13 cellular contexts compared by ENCODE assay signal in the genomic region with DNA sequence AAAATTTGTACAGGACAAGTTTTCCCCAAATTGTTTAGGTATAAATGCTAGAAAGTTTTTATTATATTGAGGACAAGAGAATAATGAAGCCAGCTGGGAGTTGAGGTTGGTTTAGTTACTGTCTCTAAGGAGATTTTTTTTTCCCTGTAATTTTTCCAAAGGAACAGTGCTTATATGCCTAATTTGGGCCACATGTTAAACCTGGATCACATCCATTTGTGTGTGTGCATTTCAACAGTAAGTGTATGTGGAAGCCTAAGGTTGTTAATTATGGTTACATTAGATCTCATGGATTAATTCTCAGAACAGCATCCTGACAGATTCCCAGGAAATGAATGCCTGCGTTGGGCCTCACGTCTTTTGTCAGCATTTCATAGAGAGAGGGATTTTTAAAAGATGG. TPM values are rescaled to one million over a fixed set of nuclear protein-coding genes. Genes with fewer than 3 reads are reported as not detected.
DNase-seq lines count a peak whose midpoint lies in the region; ATAC-seq, FAIRE-seq and TF ChIP-seq lines count a peak whose summit lies in the region.
"Had no signal": no experiment of that assay in that cellular context is flagged by ENCODE, and none has a peak within 500 bp of the region (broad histone marks: within the 10 kb centered on the region; RNA-seq: fewer than 3 reads in every experiment).

No MANE protein-coding gene starts in this region.

- TF ChIP-seq EP300 in K562 (IDR thresholded peaks at IDR 0.05; ENCODE audit: low read length), result no peak

- H3K4me1 ChIP-seq in KMS-11 (ENCODE audit: low read depth, poor library complexity, severe bottlenecking) (peaks cover 85% of the 10 kb centered on the region), K562 (replicated peaks in 1 of 2; ENCODE audit: control insufficient read depth in 2 of 2, insufficient read depth in 2 of 2, low read length in 2 of 2) (peaks cover 60 to 68% of the 10 kb centered on the region in 2 experiments)

- ATAC-seq in K562 (no peak), GM21515 (IDR thresholded peaks at IDR 0.05; ENCODE audit: unreplicated experiment) (no peak)

- no peaks in the 10 kb centered on the region for H3K9me3 ChIP-seq in K562 (replicated peaks; ENCODE audit: control insufficient read depth, insufficient read depth, low read depth, low read length)
- H3K9me3 ChIP-seq: colonic mucosa had no signal

- H3K4me2 ChIP-seq in KMS-11, result peak overlapping the region; percentile 97
- H3K4me2 ChIP-seq in K562 (ENCODE audit: insufficient read depth, low read length), result peak overlapping the region; percentile 74; the same call in 1 of the 2 replicates

- H4K20me1 ChIP-seq in KMS-11 (ENCODE audit: insufficient read depth) (no peaks in the 10 kb centered on the region), K562 (replicated peaks; ENCODE audit: control insufficient read depth, insufficient read depth, low read length) (peaks cover 39% of the 10 kb centered on the region)

- CTCF ChIA-PET in K562 (lab: Yijun Ruan, JAX; ENCODE audit: low intra/inter-chr PET ratio), result no interaction called here

- TF ChIP-seq RAD21 in K562 (CRISPR knock-in tag; conservative IDR thresholded peaks at IDR 0.05 in 1 of 2, IDR thresholded peaks at IDR 0.05 in 1 of 2), result no peak

- H3K9ac ChIP-seq in KMS-11 (no peak overlapping the region), K562 (ENCODE audit: insufficient read depth in 1 of 2, low read depth in 2 of 2, low read length in 2 of 2) (peak overlapping the region in 1 of 2 experiments; percentile 82; a peak in 1 of 4 replicates)

- BruUV-seq in K562 (replicated peaks; lab: Mats Ljungman, UMichigan), result no TSS peak

- FAIRE-seq in K562 (lab: Jason Lieb, UNC), result no peak

- H2AFZ ChIP-seq in KMS-11 (ENCODE audit: low read depth) (no peak overlapping the region), K562 (ENCODE audit: low read depth, low read length) (no peak overlapping the region)

- H3K9me1 ChIP-seq in K562 (ENCODE audit: control insufficient read depth, insufficient read depth, low read length), result peaks cover 8% of the 10 kb centered on the region

- H3K27ac Mint-ChIP-seq in T-helper 2 cell treated with Interferon-gamma antibody and Interleukin-4, amounts not matched to agents 5 μg/mL and 100 μg/mL, for 36 hours, result peak overlapping the region; percentile 76
- peak overlapping the region; percentile 26 for H3K27ac Mint-ChIP-seq in progenitor cell of endocrine pancreas

- in situ Hi-C loops in K562 (cut with MboI), result no loop called here

- DNase-seq in T-helper 2 cell treated with Interferon-gamma antibody and Interleukin-4, amounts not matched to agents 5 μg/mL and 100 μg/mL, for 36 hours (ENCODE audit: low spot score), result no peak
- DNase-seq in T-helper 2 cell (no peak), K562 (ENCODE audit: extremely low read depth in 1 of 4, low spot score in 3 of 4) (no peak), progenitor cell of endocrine pancreas (ENCODE audit: low spot score, unreplicated experiment) (no peak), NCI-H2029 treated with DMSO at 0.1 percent for 48 hours (lab: John Stamatoyannopoulos, UW) (no peak)
- DNase-seq in stimulated activated CD4-positive, alpha-beta T cell treated with anti-CD3 and anti-CD28 coated beads, Interleukin-12 subunit alpha, Interleukin-12 subunit beta, amount 100 ng/mL, for 4 hours, result no peak
- DNase-seq: colonic mucosa, foreskin melanocyte, H7, occipital lobe, substantia nigra had no signal

- no peak for TF ChIP-seq POLR2A in K562 (conservative IDR thresholded peaks at IDR 0.05)

- POLR2A ChIA-PET in K562 (lab: Yijun Ruan, JAX), result interaction anchor here (0.8 to 5.6 kb wide), 8 partner anchors 8 to 282 kb away, joined by 3 to 84 read pairs (median 6); no protein-coding TSS in a partner anchor

- no peaks in the 10 kb centered on the region for H3K27me3 ChIP-seq in KMS-11 (ENCODE audit: insufficient read depth, low read depth)
- no peaks in the 10 kb centered on the region for H3K27me3 ChIP-seq in K562 (ENCODE audit: control insufficient read depth in 2 of 2, insufficient read depth in 2 of 2, low read length in 2 of 2)
- H3K27me3 ChIP-seq: colonic mucosa had no signal

- peaks cover 12% of the 10 kb centered on the region for H3K36me3 Mint-ChIP-seq in T-helper 2 cell treated with Interferon-gamma antibody and Interleukin-4, amounts not matched to agents 5 μg/mL and 100 μg/mL, for 36 hours (ENCODE audit: low read depth)
- H3K36me3 Mint-ChIP-seq in progenitor cell of endocrine pancreas (ENCODE audit: insufficient read depth), result no peaks in the 10 kb centered on the region

- H3K36me3 ChIP-seq in KMS-11 (ENCODE audit: insufficient read depth), result no peaks in the 10 kb centered on the region
- peaks cover 21% of the 10 kb centered on the region for H3K36me3 ChIP-seq in K562 (ENCODE audit: control insufficient read depth, insufficient read depth, low read length)
- H3K36me3 ChIP-seq: colonic mucosa had no signal

- peak overlapping the region; percentile 70 for H3K27ac ChIP-seq in KMS-11
- peak overlapping the region; percentile 90 for H3K27ac ChIP-seq in K562 (ENCODE audit: extremely low read depth, low read depth, low read length)
- H3K27ac ChIP-seq: colonic mucosa had no signal

- TF ChIP-seq CTCF in KMS-11 (conservative IDR thresholded peaks at IDR 0.05; ENCODE audit: low read depth, low read length), result no peak
- TF ChIP-seq CTCF in K562 (IDR thresholded peaks at IDR 0.05 in 2 of 3, conservative IDR thresholded peaks at IDR 0.05 in 1 of 3; ENCODE audit: insufficient read depth in 2 of 3, low read depth in 1 of 3, low read length in 3 of 3), result no peak
- no peak for TF ChIP-seq CTCF in progenitor cell of endocrine pancreas (IDR thresholded peaks at IDR 0.05; ENCODE audit: unreplicated experiment)

- no peaks in the 10 kb centered on the region for H3K9me3 Mint-ChIP-seq in T-helper 2 cell treated with Interferon-gamma antibody and Interleukin-4, amounts not matched to agents 5 μg/mL and 100 μg/mL, for 36 hours
- H3K9me3 Mint-ChIP-seq in progenitor cell of endocrine pancreas (ENCODE audit: low read depth), result no peaks in the 10 kb centered on the region

- H3K4me3 ChIP-seq in KMS-11 (IDR thresholded peaks at IDR 0.05; ENCODE audit: insufficient read depth, low read depth, low read length), result no peak overlapping the region
- no peak overlapping the region for H3K4me3 ChIP-seq in K562
- H3K4me3 ChIP-seq: colonic mucosa had no signal

- 3% methylated on average over 2 of the region's 2 CpGs for WGBS in K562 (ENCODE audit: insufficient coverage, low coverage, missing lambda C conversion rate)

- peak overlapping the region; percentile 48 for H3K4me3 Mint-ChIP-seq in T-helper 2 cell treated with Interferon-gamma antibody and Interleukin-4, amounts not matched to agents 5 μg/mL and 100 μg/mL, for 36 hours
- no peak overlapping the region for H3K4me3 Mint-ChIP-seq in progenitor cell of endocrine pancreas (ENCODE audit: low read depth)

- peaks cover 88% of the 10 kb centered on the region for H3K79me2 ChIP-seq in KMS-11 (ENCODE audit: insufficient read depth, low read depth)
- peaks cover 96% of the 10 kb centered on the region for H3K79me2 ChIP-seq in K562 (ENCODE audit: control insufficient read depth, insufficient read depth, low read length)

- intact Hi-C loops in K562 (cut with micrococcal nuclease), result loop anchor here (5.0 to 10.0 kb wide), 3 partner anchors 54 to 249 kb away; partner anchors contain the start of gene WTAP

- peaks cover 72% of the 10 kb centered on the region for H3K4me1 Mint-ChIP-seq in T-helper 2 cell treated with Interferon-gamma antibody and Interleukin-4, amounts not matched to agents 5 μg/mL and 100 μg/mL, for 36 hours (ENCODE audit: low read depth)
- peaks cover 53% of the 10 kb centered on the region for H3K4me1 Mint-ChIP-seq in progenitor cell of endocrine pancreas (ENCODE audit: low read depth)

- no peaks in the 10 kb centered on the region for H3K27me3 Mint-ChIP-seq in T-helper 2 cell treated with Interferon-gamma antibody and Interleukin-4, amounts not matched to agents 5 μg/mL and 100 μg/mL, for 36 hours (ENCODE audit: low read depth)
- no peaks in the 10 kb centered on the region for H3K27me3 Mint-ChIP-seq in progenitor cell of endocrine pancreas

RNA-seq across cellular contexts. Expression of gene IGF2R, which starts 4.5 kb away (rescaled TPM):
- total RNA-seq in K562 (2011; cell fraction: chromatin; rRNA removed; ENCODE audit: low replicate concordance), result 302 and 333 TPM in 2 replicates
- 228 and 239 TPM in 2 replicates for total RNA-seq in K562 (2011; cell fraction: nucleolus; rRNA removed)
- total RNA-seq in K562 (2011; cell fraction: nucleoplasm; rRNA removed), result 228 and 238 TPM in 2 replicates
- total RNA-seq in K562 (2014; rRNA removed) (36.9 and 41.3 TPM in 2 replicates), K562 (2014; rRNA removed; fragmentation: Illumina TruSeq; extraction: Trizol) (34.4 and 37.8 TPM in 2 replicates), K562 (2015; rRNA removed; fragmentation: Illumina TruSeq; extraction: Trizol) (34.5 and 37.5 TPM in 2 replicates), K562 (2021) (84.7 and 92.3 TPM in 2 replicates), progenitor cell of endocrine pancreas (144 and 147 TPM in 2 replicates)
- polyA plus RNA-seq in K562 (2011; rRNA removed) (13.2 and 16.7 TPM in 2 replicates), K562 (2014; fragmentation: Illumina TruSeq; extraction: Trizol) (60.4 and 68.9 TPM in 2 replicates), K562 (2014; fragmentation: Nextera tagmentation; extraction: Ambion mirVana) (1 to 10 TPM; 3.5 to 3.6 TPM), K562 (2014; rRNA removed) (30.3 and 31.0 TPM in 2 replicates)
- polyA plus RNA-seq in K562 (2011; cell fraction: cytosol; rRNA removed), result 12.7 and 14.5 TPM in 2 replicates
- polyA plus RNA-seq in K562 (2011; cell fraction: nucleus; rRNA removed), result 55.4 and 71.5 TPM in 2 replicates
- 57.1 and 73.0 TPM in 2 replicates for polyA plus RNA-seq in K562 (2012)
- polyA minus RNA-seq in K562 (2011; rRNA and poly(A)+ RNA removed), result 48.1 and 64.9 TPM in 2 replicates
- 47.2 and 72.7 TPM in 2 replicates for polyA minus RNA-seq in K562 (2011; cell fraction: cytosol; rRNA and poly(A)+ RNA removed)
- 108 and 127 TPM in 2 replicates for polyA minus RNA-seq in K562 (2011; cell fraction: nucleus; rRNA and poly(A)+ RNA removed)
